27 cellular contexts compared by ENCODE assay signal in genomic region chr21:41429925-41430491, GRCh38. TPM values are rescaled to one million over a fixed set of nuclear protein-coding genes. Genes with fewer than 3 reads are reported as not detected.
DNase-seq lines count a peak whose midpoint lies in the region; ATAC-seq and TF ChIP-seq lines count a peak whose summit lies in the region.
"Had no signal": no experiment of that assay in that cellular context is flagged by ENCODE, and none has a peak within 500 bp of the region (broad histone marks: within the 10 kb centered on the region; RNA-seq: fewer than 3 reads in every experiment).

No MANE protein-coding gene starts in this region.

- no peaks in the 10 kb centered on the region for H3K9me2 ChIP-seq in Karpas-422 (replicated peaks; ENCODE audit: insufficient read depth, low read length)

- peaks cover 4% of the 10 kb centered on the region for H3K9me3 Mint-ChIP-seq in activated CD4-positive, alpha-beta memory T cell treated with anti-CD3 and anti-CD28 coated beads, Interleukin-2, amount 10 ng/mL, durations not matched to agents 7 days and 5 days
- H3K9me3 Mint-ChIP-seq in activated CD4-positive, alpha-beta memory T cell treated with anti-CD3 and anti-CD28 coated beads for 36 hours, result peaks cover 11% of the 10 kb centered on the region
- peaks cover 0 to 8% (median 3%) of the 10 kb centered on the region in 3 donors for H3K9me3 Mint-ChIP-seq in IgD-negative memory B cell
- H3K9me3 Mint-ChIP-seq: GM23338 had no signal

- no peak overlapping the region for H2AFZ ChIP-seq in Karpas-422 (ENCODE audit: low read length)
- H2AFZ ChIP-seq: GM23338 had no signal

- H3K27ac ChIP-seq in BLaER1 treated with 17β-estradiol and CSF1 and Interleukin-3, amounts not matched to agents 10 nM and 100 nM, result no peak overlapping the region
- H3K27ac ChIP-seq in esophagus muscularis mucosa (replicated peaks in 1 of 4), result no peak overlapping the region
- no peak overlapping the region for H3K27ac ChIP-seq in Karpas-422 (ENCODE audit: low read length)
- H3K27ac ChIP-seq: ascending aorta, heart left ventricle, KMS-11, SK-N-MC, tibial nerve, VCaP had no signal

- 83% methylated on average over 9 of the region's 9 CpGs for WGBS in esophagus muscularis mucosa

- H3K4me1 Mint-ChIP-seq in activated CD4-positive, alpha-beta memory T cell treated with anti-CD3 and anti-CD28 coated beads, Interleukin-2, amount 10 ng/mL, durations not matched to agents 7 days and 5 days, result peaks cover 80% of the 10 kb centered on the region
- H3K4me1 Mint-ChIP-seq in activated CD4-positive, alpha-beta memory T cell treated with anti-CD3 and anti-CD28 coated beads for 36 hours (ENCODE audit: low read depth), result peaks cover 23% of the 10 kb centered on the region
- H3K4me1 Mint-ChIP-seq in IgD-negative memory B cell, result peaks cover 37 to 53% (median 50%) of the 10 kb centered on the region in 3 donors
- H3K4me1 Mint-ChIP-seq: mesothelial cell of epicardium had no signal

- H3K9ac ChIP-seq in BLaER1 treated with 17β-estradiol and CSF1 and Interleukin-3, amounts not matched to agents 10 nM and 100 nM, result no peak overlapping the region
- H3K9ac ChIP-seq in Karpas-422 (ENCODE audit: low read length), result no peak overlapping the region
- H3K9ac ChIP-seq: KMS-11 had no signal

- H3K36me3 ChIP-seq in BLaER1 treated with 17β-estradiol and CSF1 and Interleukin-3, amounts not matched to agents 10 nM and 100 nM, result peaks cover 0 to 61% (median 10%) of the 10 kb centered on the region in 11 experiments; a peak in 12 of 22 replicates
- H3K36me3 ChIP-seq in esophagus muscularis mucosa (peaks cover 21 to 71% (median 40%) of the 10 kb centered on the region in 4 donors), Karpas-422 (ENCODE audit: insufficient read depth, low read length) (peaks cover 31% of the 10 kb centered on the region)
- H3K36me3 ChIP-seq: BE2C had no signal

- H3K36me3 Mint-ChIP-seq in activated CD4-positive, alpha-beta memory T cell treated with anti-CD3 and anti-CD28 coated beads, Interleukin-2, amount 10 ng/mL, durations not matched to agents 7 days and 5 days (ENCODE audit: low read depth), result peaks cover 94% of the 10 kb centered on the region
- H3K36me3 Mint-ChIP-seq in activated CD4-positive, alpha-beta memory T cell treated with anti-CD3 and anti-CD28 coated beads for 36 hours, result peaks cover 55% of the 10 kb centered on the region
- H3K36me3 Mint-ChIP-seq in IgD-negative memory B cell, result peaks cover 18% of the 10 kb centered on the region

- peak overlapping the region in 10 of 11 experiments; percentile 1 to 95 (median 84); a peak in 15 of 22 replicates for H3K4me2 ChIP-seq in BLaER1 treated with 17β-estradiol and CSF1 and Interleukin-3, amounts not matched to agents 10 nM and 100 nM
- no peak overlapping the region for H3K4me2 ChIP-seq in Karpas-422 (ENCODE audit: low read depth, low read length, poor library complexity, severe bottlenecking)
- H3K4me2 ChIP-seq: GM23338, KMS-11 had no signal

- peak overlapping the region; percentile 59 for H3K27ac Mint-ChIP-seq in activated CD4-positive, alpha-beta memory T cell treated with anti-CD3 and anti-CD28 coated beads, Interleukin-2, amount 10 ng/mL, durations not matched to agents 7 days and 5 days
- H3K27ac Mint-ChIP-seq in activated CD4-positive, alpha-beta memory T cell treated with anti-CD3 and anti-CD28 coated beads for 36 hours, result no peak overlapping the region
- H3K27ac Mint-ChIP-seq in IgD-negative memory B cell, result peak overlapping the region in 2 of 3 donors; percentile 9 to 78
- H3K27ac Mint-ChIP-seq: activated T-cell treated with anti-CD3 and anti-CD28 coated beads, Interleukin-2, amount 50 U/mL, for 24 hours; GM23338; mesothelial cell of epicardium had no signal

- peak overlapping the region; percentile 63 for H3K4me3 Mint-ChIP-seq in activated CD4-positive, alpha-beta memory T cell treated with anti-CD3 and anti-CD28 coated beads, Interleukin-2, amount 10 ng/mL, durations not matched to agents 7 days and 5 days
- no peak overlapping the region for H3K4me3 Mint-ChIP-seq in activated CD4-positive, alpha-beta memory T cell treated with anti-CD3 and anti-CD28 coated beads for 36 hours
- peak overlapping the region in 2 of 4 donors; percentile 41 to 49 for H3K4me3 Mint-ChIP-seq in IgD-negative memory B cell
- H3K4me3 Mint-ChIP-seq: activated T-cell treated with anti-CD3 and anti-CD28 coated beads, Interleukin-2, amount 50 U/mL, for 24 hours; GM23338; mesothelial cell of epicardium had no signal

- POLR2A ChIA-PET in activated CD4-positive, alpha-beta memory T cell treated with anti-CD3 and anti-CD28 coated beads, Interleukin-2, amount 10 ng/mL, durations not matched to agents 7 days and 5 days (lab: Charles Lee), result interaction anchor here (1.2 to 1.4 kb wide), 3 partner anchors 15 to 68 kb away, joined by 3 to 5 read pairs (median 4); partner anchors contain the start of gene MX2
- POLR2A ChIA-PET in activated CD4-positive, alpha-beta memory T cell treated with anti-CD3 and anti-CD28 coated beads for 36 hours (lab: Charles Lee), result no interaction called here

- peaks cover 8% of the 10 kb centered on the region; the same call in 1 of the 2 replicates for H3K79me2 ChIP-seq in Karpas-422 (ENCODE audit: low read length)

- TF ChIP-seq EP300 in esophagus muscularis mucosa (IDR thresholded peaks at IDR 0.05), result no peak

- peaks cover 18 to 24% (median 21%) of the 10 kb centered on the region in 11 experiments for H3K9me3 ChIP-seq in BLaER1 treated with 17β-estradiol and CSF1 and Interleukin-3, amounts not matched to agents 10 nM and 100 nM (replicated peaks in 1 of 11)
- H3K9me3 ChIP-seq in esophagus muscularis mucosa, result no peaks in the 10 kb centered on the region
- no peaks in the 10 kb centered on the region for H3K9me3 ChIP-seq in Karpas-422 (ENCODE audit: low read length)
- H3K9me3 ChIP-seq: ascending aorta, BE2C had no signal

- peaks cover 23 to 39% (median 27%) of the 10 kb centered on the region in 11 experiments for H3K27me3 ChIP-seq in BLaER1 treated with 17β-estradiol and CSF1 and Interleukin-3, amounts not matched to agents 10 nM and 100 nM
- H3K27me3 ChIP-seq in esophagus muscularis mucosa (no peaks in the 10 kb centered on the region), Karpas-422 (ENCODE audit: low read length) (no peaks in the 10 kb centered on the region)
- H3K27me3 ChIP-seq: ascending aorta, BE2C, tibial nerve had no signal

- CTCF ChIA-PET in activated CD4-positive, alpha-beta memory T cell treated with anti-CD3 and anti-CD28 coated beads, Interleukin-2, amount 10 ng/mL, durations not matched to agents 7 days and 5 days (lab: Charles Lee), result interaction anchor here (1.3 kb wide), 1 partner anchor 18 kb away, joined by 3 read pairs; no protein-coding TSS in a partner anchor
- CTCF ChIA-PET in activated CD4-positive, alpha-beta memory T cell treated with anti-CD3 and anti-CD28 coated beads for 36 hours (lab: Charles Lee), result no interaction called here

- no peak for TF ChIP-seq POLR2A in esophagus muscularis mucosa (IDR thresholded peaks at IDR 0.05; ENCODE audit: low read depth)

- no peak for DNase-seq in activated CD4-positive, alpha-beta memory T cell treated with anti-CD3 and anti-CD28 coated beads, Interleukin-2, amount 10 ng/mL, durations not matched to agents 7 days and 5 days
- no peak for DNase-seq in activated CD4-positive, alpha-beta memory T cell treated with anti-CD3 and anti-CD28 coated beads for 36 hours
- DNase-seq in esophagus muscularis mucosa (ENCODE audit: extremely low spot score) (peak; percentile 75), NCI-H1930 (lab: John Stamatoyannopoulos, UW) (no peak), Karpas-422 (no peak)
- DNase-seq: activated naive CD4-positive, alpha-beta T cell; activated T-cell treated with anti-CD3 and anti-CD28 coated beads, Interleukin-2, amount 50 U/mL, for 24 hours; BE2C; COR-L47; DMS79; foreskin fibroblast; GDM1; heart left ventricle; kidney; naive thymus-derived CD8-positive, alpha-beta T cell; NCI-H1417; occipital lobe had no signal

- TF ChIP-seq CTCF in esophagus muscularis mucosa (IDR thresholded peaks at IDR 0.05), result no peak

- no peak for ATAC-seq in GM21381 (IDR thresholded peaks at IDR 0.05; ENCODE audit: unreplicated experiment)
- ATAC-seq: GM23338; heart left ventricle; naive thymus-derived CD8-positive, alpha-beta T cell had no signal

- intact Hi-C loops in activated CD4-positive, alpha-beta memory T cell treated with anti-CD3 and anti-CD28 coated beads for 36 hours (cut with micrococcal nuclease), result no loop called here
- intact Hi-C loops in esophagus muscularis mucosa (cut with DNase I), result no loop called here

- peaks cover 0 to 13% (median 0%) of the 10 kb centered on the region in 11 experiments; a peak in 1 of 22 replicates for H4K20me1 ChIP-seq in BLaER1 treated with 17β-estradiol and CSF1 and Interleukin-3, amounts not matched to agents 10 nM and 100 nM
- no peaks in the 10 kb centered on the region for H4K20me1 ChIP-seq in Karpas-422 (ENCODE audit: insufficient read depth, low read depth, low read length)

- no peak overlapping the region for H3K4me3 ChIP-seq in BLaER1 treated with 17β-estradiol and CSF1 and Interleukin-3, amounts not matched to agents 10 nM and 100 nM
- H3K4me3 ChIP-seq in esophagus muscularis mucosa (no peak overlapping the region), Karpas-422 (ENCODE audit: low read length) (no peak overlapping the region)
- H3K4me3 ChIP-seq: ascending aorta, GM23338, heart left ventricle, SK-N-MC, tibial nerve had no signal

- H3K27me3 Mint-ChIP-seq in activated CD4-positive, alpha-beta memory T cell treated with anti-CD3 and anti-CD28 coated beads, Interleukin-2, amount 10 ng/mL, durations not matched to agents 7 days and 5 days, result no peaks in the 10 kb centered on the region
- no peaks in the 10 kb centered on the region for H3K27me3 Mint-ChIP-seq in activated CD4-positive, alpha-beta memory T cell treated with anti-CD3 and anti-CD28 coated beads for 36 hours
- no peaks in the 10 kb centered on the region for H3K27me3 Mint-ChIP-seq in IgD-negative memory B cell
- H3K27me3 Mint-ChIP-seq: activated T-cell treated with anti-CD3 and anti-CD28 coated beads, Interleukin-2, amount 50 U/mL, for 24 hours; naive thymus-derived CD8-positive, alpha-beta T cell had no signal

- H3K4me1 ChIP-seq in BLaER1 treated with 17β-estradiol and CSF1 and Interleukin-3, amounts not matched to agents 10 nM and 100 nM, result peaks cover 43 to 80% (median 72%) of the 10 kb centered on the region in 10 experiments
- H3K4me1 ChIP-seq in esophagus muscularis mucosa, result peaks cover 4 to 30% (median 19%) of the 10 kb centered on the region in 4 donors
- H3K4me1 ChIP-seq in Karpas-422 (ENCODE audit: low read length), result peaks cover 22% of the 10 kb centered on the region
- H3K4me1 ChIP-seq: BE2C had no signal

RNA-seq across cellular contexts. Expression of gene MX1, which starts 4.0 kb away (rescaled TPM):
- 100 to 1,000 TPM; 682 to 702 TPM for total RNA-seq in activated CD4-positive, alpha-beta memory T cell treated with anti-CD3 and anti-CD28 coated beads, Interleukin-2, amount 10 ng/mL, durations not matched to agents 7 days and 5 days
- total RNA-seq in activated CD4-positive, alpha-beta memory T cell treated with anti-CD3 and anti-CD28 coated beads for 36 hours, result 100 to 1,000 TPM; 106 TPM
- 128 TPM for polyA plus RNA-seq in IgD-negative memory B cell
- 10 to 100 TPM; 13.8 to 34.6 (median 22.2) TPM for total RNA-seq in esophagus muscularis mucosa
- total RNA-seq in Karpas-422 (2014; rRNA removed; shearing (Covaris generic); ENCODE audit: low replicate concordance), result 90.0 and 108 TPM in 2 replicates
